ENCODE assay signal across 8 cellular contexts in genomic region chr1:21262282-21263051, GRCh38. TPM values are rescaled to one million over a fixed set of nuclear protein-coding genes. Genes with fewer than 3 reads are reported as not detected.
A peak's percentile ranks its signal among the peaks of the same experiment; 100 is the strongest.
DNase-seq lines count a peak whose midpoint lies in the region; ATAC-seq and TF ChIP-seq lines count a peak whose summit lies in the region.

No MANE protein-coding gene starts in this region.

- peak overlapping the region; percentile 79 for H3K4me2 ChIP-seq in GM23248 (ENCODE audit: unreplicated experiment)

- H3K27ac Mint-ChIP-seq in nephron, result peak overlapping the region; percentile 11 to 64 (median 34)

- H3K4me1 ChIP-seq in GM23248 (ENCODE audit: insufficient read depth) (peaks cover 23% of the 10 kb centered on the region), esophagus muscularis mucosa (peaks cover 41 to 62% (median 55%) of the 10 kb centered on the region in 4 donors)

- intact Hi-C loops in esophagus muscularis mucosa (cut with DNase I), result no loop called here

- no peaks in the 10 kb centered on the region for H4K20me1 ChIP-seq in GM23248 (ENCODE audit: insufficient read depth)

- H3K9me3 Mint-ChIP-seq in nephron, result no peaks in the 10 kb centered on the region

- in situ Hi-C loops in GM23248 (cut with MboI), result no loop called here

- no peaks in the 10 kb centered on the region for H3K9me3 ChIP-seq in GM23248 (ENCODE audit: low read depth)
- no peaks in the 10 kb centered on the region for H3K9me3 ChIP-seq in esophagus muscularis mucosa

- H3K79me2 ChIP-seq in GM23248 (ENCODE audit: insufficient read depth), result peaks cover 10% of the 10 kb centered on the region

- H3K4me3 ChIP-seq in GM23248 (peak overlapping the region; percentile 56), esophagus muscularis mucosa (peak overlapping the region; percentile 1 to 23 (median 18))

- 14 to 15% methylated on average over 23 of the region's 23 CpGs for WGBS in GM23248 (ENCODE audit: low coverage in 1 of 2, low lambda C conversion rate in 2 of 2, missing lambda C conversion rate in 2 of 2), 2 experiments
- 41% methylated on average over 23 of the region's 23 CpGs for WGBS in esophagus muscularis mucosa

- peaks cover 23% of the 10 kb centered on the region for H3F3A ChIP-seq in GM23248 (ENCODE audit: insufficient read depth)

- peaks cover 30% of the 10 kb centered on the region for H3K36me3 Mint-ChIP-seq in nephron (ENCODE audit: low read depth)

- no peak for TF ChIP-seq POLR2A in esophagus muscularis mucosa (IDR thresholded peaks at IDR 0.05; ENCODE audit: low read depth)

- peak; percentile 94 for DNase-seq in GM23248
- peak; percentile 59 for DNase-seq in SW480 (ENCODE audit: low spot score)
- DNase-seq in esophagus muscularis mucosa (ENCODE audit: extremely low spot score), result no peak
- no peak for DNase-seq in stimulated activated naive CD4-positive, alpha-beta T cell (lab: John Stamatoyannopoulos, UW)
- DNase-seq in NCI-H510A (lab: John Stamatoyannopoulos, UW), result no peak

- H3K27me3 Mint-ChIP-seq in nephron (ENCODE audit: low read depth), result peaks cover 15% of the 10 kb centered on the region

- H3K27me3 ChIP-seq in GM23248 (replicated peaks; ENCODE audit: insufficient read depth), result no peaks in the 10 kb centered on the region
- no peaks in the 10 kb centered on the region for H3K27me3 ChIP-seq in esophagus muscularis mucosa

- H3K27ac ChIP-seq in GM23248 (peak overlapping the region; percentile 99), esophagus muscularis mucosa (replicated peaks in 1 of 4) (peak overlapping the region; percentile 84 to 88 (median 88))

- TF ChIP-seq EP300 in esophagus muscularis mucosa (IDR thresholded peaks at IDR 0.05), result no peak

- TF ChIP-seq CTCF in esophagus muscularis mucosa (IDR thresholded peaks at IDR 0.05) (no peak), nephron (IDR thresholded peaks at IDR 0.05; ENCODE audit: unreplicated experiment in 3 of 3) (no peak)

- no peaks in the 10 kb centered on the region for H3K9me2 ChIP-seq in GM23248 (ENCODE audit: insufficient read depth)

- peak overlapping the region; percentile 40; the same call in 1 of the 2 replicates for H2AFZ ChIP-seq in GM23248

- ATAC-seq in GM19328 (IDR thresholded peaks at IDR 0.05; ENCODE audit: unreplicated experiment), result no peak
- no peak for ATAC-seq in GM19395 (IDR thresholded peaks at IDR 0.05; ENCODE audit: unreplicated experiment)

- H3K36me3 ChIP-seq in GM23248 (ENCODE audit: low read depth), result no peaks in the 10 kb centered on the region
- H3K36me3 ChIP-seq in esophagus muscularis mucosa, result peaks cover 5 to 63% (median 52%) of the 10 kb centered on the region in 4 donors

- peak overlapping the region; percentile 91 for H3K9ac ChIP-seq in GM23248

- H3K4me3 Mint-ChIP-seq in nephron, result peak overlapping the region in 1 of 3 experiments; percentile 45

- H3K4me1 Mint-ChIP-seq in nephron, result peaks cover 43% of the 10 kb centered on the region

RNA-seq across cellular contexts. Expression of gene ECE1, which starts 27.8 kb away (rescaled TPM):
- total RNA-seq in GM23248 (2014; rRNA removed; shearing (Covaris generic)), result 100 and 124 TPM in 2 replicates
- polyA plus RNA-seq in GM23248 (2016; fragmentation: Nextera tagmentation; extraction: Ambion mirVana), result 82.3 and 84.2 TPM in 2 replicates
- 100 to 1,000 TPM in 1 of 4 donors, 10 to 100 TPM in 3; 53.6 to 101 (median 80.7) TPM for total RNA-seq in esophagus muscularis mucosa

Comparison
In these comparisons a context has a peak if more than half of its experiments do, and no peak if none do; other contexts are left out.
1. DNase-seq: peak in GM23248 (single experiment) and SW480 (single experiment); none in esophagus muscularis mucosa (single experiment), stimulated activated naive CD4-positive, alpha-beta T cell (0 of 6) and NCI-H510A (single experiment).